Comparison of ENCODE assay signal across 1 cellular context in the genomic region with DNA sequence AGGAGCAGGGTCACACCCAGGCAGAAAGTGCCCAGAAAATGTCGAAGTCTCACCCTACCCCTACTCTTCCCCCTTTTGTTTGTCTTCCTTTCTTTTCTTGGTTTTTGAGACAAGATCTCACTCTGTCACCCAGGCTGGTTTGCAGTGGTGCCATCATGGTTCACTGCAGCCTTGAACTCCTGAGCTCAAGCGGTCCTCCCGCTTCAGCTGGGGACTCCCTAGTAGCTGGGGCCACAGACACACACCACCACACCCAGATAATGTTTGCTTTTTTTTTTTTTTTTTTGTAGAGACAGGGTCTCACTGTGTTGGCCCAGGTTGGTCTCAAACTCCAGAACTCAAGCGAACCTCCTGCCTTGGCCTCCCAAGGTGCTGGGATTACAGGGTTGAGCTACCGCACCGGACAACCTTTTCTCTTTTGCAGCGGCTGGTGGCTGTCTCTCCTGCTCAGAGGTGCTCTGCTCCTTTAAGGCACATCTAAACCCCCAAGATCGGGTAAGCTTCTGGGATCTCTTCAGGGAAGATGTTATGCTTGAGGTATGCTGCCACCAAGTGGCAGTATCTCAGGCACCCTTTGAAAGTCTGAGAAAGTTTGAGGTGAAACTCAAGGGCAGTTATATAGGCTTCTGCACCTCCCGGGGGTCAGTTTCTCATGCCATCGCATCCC.
TF ChIP-seq lines count a peak whose summit lies in the region.

No MANE protein-coding gene starts in this region.

TF ChIP-seq in GM23338, 12 proteins besides CTCF, POLR2A, EP300 and RAD21 (continued from another document):
- TF ChIP-seq, protein P1, sequence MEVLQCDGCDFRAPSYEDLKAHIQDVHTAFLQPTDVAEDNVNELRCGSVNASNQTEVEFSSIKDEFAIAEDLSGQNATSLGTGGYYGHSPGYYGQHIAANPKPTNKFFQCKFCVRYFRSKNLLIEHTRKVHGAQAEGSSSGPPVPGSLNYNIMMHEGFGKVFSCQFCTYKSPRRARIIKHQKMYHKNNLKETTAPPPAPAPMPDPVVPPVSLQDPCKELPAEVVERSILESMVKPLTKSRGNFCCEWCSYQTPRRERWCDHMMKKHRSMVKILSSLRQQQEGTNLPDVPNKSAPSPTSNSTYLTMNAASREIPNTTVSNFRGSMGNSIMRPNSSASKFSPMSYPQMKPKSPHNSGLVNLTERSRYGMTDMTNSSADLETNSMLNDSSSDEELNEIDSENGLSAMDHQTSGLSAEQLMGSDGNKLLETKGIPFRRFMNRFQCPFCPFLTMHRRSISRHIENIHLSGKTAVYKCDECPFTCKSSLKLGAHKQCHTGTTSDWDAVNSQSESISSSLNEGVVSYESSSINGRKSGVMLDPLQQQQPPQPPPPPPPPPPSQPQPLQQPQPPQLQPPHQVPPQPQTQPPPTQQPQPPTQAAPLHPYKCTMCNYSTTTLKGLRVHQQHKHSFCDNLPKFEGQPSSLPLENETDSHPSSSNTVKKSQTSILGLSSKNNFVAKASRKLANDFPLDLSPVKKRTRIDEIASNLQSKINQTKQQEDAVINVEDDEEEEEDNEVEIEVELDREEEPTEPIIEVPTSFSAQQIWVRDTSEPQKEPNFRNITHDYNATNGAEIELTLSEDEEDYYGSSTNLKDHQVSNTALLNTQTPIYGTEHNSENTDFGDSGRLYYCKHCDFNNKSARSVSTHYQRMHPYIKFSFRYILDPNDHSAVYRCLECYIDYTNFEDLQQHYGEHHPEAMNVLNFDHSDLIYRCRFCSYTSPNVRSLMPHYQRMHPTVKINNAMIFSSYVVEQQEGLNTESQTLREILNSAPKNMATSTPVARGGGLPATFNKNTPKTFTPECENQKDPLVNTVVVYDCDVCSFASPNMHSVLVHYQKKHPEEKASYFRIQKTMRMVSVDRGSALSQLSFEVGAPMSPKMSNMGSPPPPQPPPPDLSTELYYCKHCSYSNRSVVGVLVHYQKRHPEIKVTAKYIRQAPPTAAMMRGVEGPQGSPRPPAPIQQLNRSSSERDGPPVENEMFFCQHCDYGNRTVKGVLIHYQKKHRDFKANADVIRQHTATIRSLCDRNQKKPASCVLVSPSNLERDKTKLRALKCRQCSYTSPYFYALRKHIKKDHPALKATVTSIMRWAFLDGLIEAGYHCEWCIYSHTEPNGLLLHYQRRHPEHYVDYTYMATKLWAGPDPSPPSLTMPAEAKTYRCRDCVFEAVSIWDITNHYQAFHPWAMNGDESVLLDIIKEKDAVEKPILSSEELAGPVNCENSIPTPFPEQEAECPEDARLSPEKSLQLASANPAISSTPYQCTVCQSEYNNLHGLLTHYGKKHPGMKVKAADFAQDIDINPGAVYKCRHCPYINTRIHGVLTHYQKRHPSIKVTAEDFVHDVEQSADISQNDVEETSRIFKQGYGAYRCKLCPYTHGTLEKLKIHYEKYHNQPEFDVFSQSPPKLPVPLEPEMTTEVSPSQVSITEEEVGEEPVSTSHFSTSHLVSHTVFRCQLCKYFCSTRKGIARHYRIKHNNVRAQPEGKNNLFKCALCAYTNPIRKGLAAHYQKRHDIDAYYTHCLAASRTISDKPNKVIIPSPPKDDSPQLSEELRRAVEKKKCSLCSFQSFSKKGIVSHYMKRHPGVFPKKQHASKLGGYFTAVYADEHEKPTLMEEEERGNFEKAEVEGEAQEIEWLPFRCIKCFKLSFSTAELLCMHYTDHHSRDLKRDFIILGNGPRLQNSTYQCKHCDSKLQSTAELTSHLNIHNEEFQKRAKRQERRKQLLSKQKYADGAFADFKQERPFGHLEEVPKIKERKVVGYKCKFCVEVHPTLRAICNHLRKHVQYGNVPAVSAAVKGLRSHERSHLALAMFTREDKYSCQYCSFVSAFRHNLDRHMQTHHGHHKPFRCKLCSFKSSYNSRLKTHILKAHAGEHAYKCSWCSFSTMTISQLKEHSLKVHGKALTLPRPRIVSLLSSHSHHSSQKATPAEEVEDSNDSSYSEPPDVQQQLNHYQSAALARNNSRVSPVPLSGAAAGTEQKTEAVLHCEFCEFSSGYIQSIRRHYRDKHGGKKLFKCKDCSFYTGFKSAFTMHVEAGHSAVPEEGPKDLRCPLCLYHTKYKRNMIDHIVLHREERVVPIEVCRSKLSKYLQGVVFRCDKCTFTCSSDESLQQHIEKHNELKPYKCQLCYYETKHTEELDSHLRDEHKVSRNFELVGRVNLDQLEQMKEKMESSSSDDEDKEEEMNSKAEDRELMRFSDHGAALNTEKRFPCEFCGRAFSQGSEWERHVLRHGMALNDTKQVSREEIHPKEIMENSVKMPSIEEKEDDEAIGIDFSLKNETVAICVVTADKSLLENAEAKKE (CRISPR knock-in tag; IDR thresholded peaks at IDR 0.05), result no peak
- TF ChIP-seq ZNF331 (CRISPR knock-in tag; IDR thresholded peaks at IDR 0.05; ENCODE audit: low read depth) (no peak), EZH2phosphoT487 (IDR thresholded peaks at IDR 0.05; ENCODE audit: unreplicated experiment) (no peak)
